1 cellular context compared by ENCODE assay signal in genomic region chr6:43575772-43576551, GRCh38.
A peak's percentile ranks its signal among the peaks of the same experiment; 100 is the strongest.
TF ChIP-seq lines count a peak whose summit lies in the region.

POLH (plus strand) TSS chr6:43576185; CDS start chr6:43582320, 6,135 bp downstream.
XPO5 (minus strand) TSS chr6:43576038; CDS start chr6:43575864, 174 bp downstream.

TF ChIP-seq in HepG2, 621 proteins besides CTCF, POLR2A, EP300 and RAD21 (continued from another document and continues in another):
- TF ChIP-seq, protein P1, sequence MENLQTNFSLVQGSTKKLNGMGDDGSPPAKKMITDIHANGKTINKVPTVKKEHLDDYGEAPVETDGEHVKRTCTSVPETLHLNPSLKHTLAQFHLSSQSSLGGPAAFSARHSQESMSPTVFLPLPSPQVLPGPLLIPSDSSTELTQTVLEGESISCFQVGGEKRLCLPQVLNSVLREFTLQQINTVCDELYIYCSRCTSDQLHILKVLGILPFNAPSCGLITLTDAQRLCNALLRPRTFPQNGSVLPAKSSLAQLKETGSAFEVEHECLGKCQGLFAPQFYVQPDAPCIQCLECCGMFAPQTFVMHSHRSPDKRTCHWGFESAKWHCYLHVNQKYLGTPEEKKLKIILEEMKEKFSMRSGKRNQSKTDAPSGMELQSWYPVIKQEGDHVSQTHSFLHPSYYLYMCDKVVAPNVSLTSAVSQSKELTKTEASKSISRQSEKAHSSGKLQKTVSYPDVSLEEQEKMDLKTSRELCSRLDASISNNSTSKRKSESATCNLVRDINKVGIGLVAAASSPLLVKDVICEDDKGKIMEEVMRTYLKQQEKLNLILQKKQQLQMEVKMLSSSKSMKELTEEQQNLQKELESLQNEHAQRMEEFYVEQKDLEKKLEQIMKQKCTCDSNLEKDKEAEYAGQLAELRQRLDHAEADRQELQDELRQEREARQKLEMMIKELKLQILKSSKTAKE (CRISPR knock-in tag; IDR thresholded peaks at IDR 0.05; ENCODE audit: borderline replicate concordance), result peak; percentile 55; the same call in 1 of the 2 replicates
- TF ChIP-seq, protein P2, sequence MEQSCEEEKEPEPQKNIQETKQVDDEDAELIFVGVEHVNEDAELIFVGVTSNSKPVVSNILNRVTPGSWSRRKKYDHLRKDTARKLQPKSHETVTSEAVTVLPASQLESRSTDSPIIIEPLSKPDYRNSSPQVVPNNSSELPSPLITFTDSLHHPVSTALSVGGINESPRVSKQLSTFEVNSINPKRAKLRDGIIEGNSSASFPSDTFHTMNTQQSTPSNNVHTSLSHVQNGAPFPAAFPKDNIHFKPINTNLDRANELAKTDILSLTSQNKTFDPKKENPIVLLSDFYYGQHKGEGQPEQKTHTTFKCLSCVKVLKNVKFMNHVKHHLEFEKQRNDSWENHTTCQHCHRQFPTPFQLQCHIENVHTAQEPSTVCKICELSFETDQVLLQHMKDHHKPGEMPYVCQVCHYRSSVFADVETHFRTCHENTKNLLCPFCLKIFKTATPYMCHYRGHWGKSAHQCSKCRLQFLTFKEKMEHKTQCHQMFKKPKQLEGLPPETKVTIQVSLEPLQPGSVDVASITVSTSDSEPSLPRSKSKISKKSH (CRISPR knock-in tag; IDR thresholded peaks at IDR 0.05; ENCODE audit: borderline replicate concordance), result peak; percentile 92
- TF ChIP-seq HOXA7 (CRISPR knock-in tag; IDR thresholded peaks at IDR 0.05), result no peak
- TF ChIP-seq STAT5B (CRISPR knock-in tag; IDR thresholded peaks at IDR 0.05), result no peak
- peak; percentile 84 for TF ChIP-seq HOXA5 (CRISPR knock-in tag; IDR thresholded peaks at IDR 0.05)
- no peak; the same call in 1 of the 2 replicates for TF ChIP-seq NR1H2 (CRISPR knock-in tag; IDR thresholded peaks at IDR 0.05; ENCODE audit: borderline replicate concordance, low read depth)
- TF ChIP-seq ETV5 (CRISPR knock-in tag; IDR thresholded peaks at IDR 0.05; ENCODE audit: borderline replicate concordance), result peak; percentile 61
- TF ChIP-seq SNAPC2 (CRISPR knock-in tag; IDR thresholded peaks at IDR 0.05), result peak; percentile 87; the same call in 1 of the 2 replicates
- TF ChIP-seq, protein P3, sequence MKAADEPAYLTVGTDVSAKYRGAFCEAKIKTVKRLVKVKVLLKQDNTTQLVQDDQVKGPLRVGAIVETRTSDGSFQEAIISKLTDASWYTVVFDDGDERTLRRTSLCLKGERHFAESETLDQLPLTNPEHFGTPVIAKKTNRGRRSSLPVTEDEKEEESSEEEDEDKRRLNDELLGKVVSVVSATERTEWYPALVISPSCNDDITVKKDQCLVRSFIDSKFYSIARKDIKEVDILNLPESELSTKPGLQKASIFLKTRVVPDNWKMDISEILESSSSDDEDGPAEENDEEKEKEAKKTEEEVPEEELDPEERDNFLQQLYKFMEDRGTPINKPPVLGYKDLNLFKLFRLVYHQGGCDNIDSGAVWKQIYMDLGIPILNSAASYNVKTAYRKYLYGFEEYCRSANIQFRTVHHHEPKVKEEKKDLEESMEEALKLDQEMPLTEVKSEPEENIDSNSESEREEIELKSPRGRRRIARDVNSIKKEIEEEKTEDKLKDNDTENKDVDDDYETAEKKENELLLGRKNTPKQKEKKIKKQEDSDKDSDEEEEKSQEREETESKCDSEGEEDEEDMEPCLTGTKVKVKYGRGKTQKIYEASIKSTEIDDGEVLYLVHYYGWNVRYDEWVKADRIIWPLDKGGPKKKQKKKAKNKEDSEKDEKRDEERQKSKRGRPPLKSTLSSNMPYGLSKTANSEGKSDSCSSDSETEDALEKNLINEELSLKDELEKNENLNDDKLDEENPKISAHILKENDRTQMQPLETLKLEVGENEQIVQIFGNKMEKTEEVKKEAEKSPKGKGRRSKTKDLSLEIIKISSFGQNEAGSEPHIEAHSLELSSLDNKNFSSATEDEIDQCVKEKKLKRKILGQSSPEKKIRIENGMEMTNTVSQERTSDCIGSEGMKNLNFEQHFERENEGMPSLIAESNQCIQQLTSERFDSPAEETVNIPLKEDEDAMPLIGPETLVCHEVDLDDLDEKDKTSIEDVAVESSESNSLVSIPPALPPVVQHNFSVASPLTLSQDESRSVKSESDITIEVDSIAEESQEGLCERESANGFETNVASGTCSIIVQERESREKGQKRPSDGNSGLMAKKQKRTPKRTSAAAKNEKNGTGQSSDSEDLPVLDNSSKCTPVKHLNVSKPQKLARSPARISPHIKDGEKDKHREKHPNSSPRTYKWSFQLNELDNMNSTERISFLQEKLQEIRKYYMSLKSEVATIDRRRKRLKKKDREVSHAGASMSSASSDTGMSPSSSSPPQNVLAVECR (CRISPR knock-in tag; IDR thresholded peaks at IDR 0.05; ENCODE audit: borderline replicate concordance), result peak; percentile 100
- no peak for TF ChIP-seq HNF4G (IDR thresholded peaks at IDR 0.05; ENCODE audit: borderline replicate concordance, low read depth, low read length)
- TF ChIP-seq HNF4G (CRISPR knock-in tag; IDR thresholded peaks at IDR 0.05; ENCODE audit: borderline replicate concordance, low read depth), result peak; percentile 68
- TF ChIP-seq ZNF367 (CRISPR knock-in tag; IDR thresholded peaks at IDR 0.05; ENCODE audit: borderline replicate concordance), result no peak; the same call in 1 of the 2 replicates
- TF ChIP-seq RFXAP (CRISPR knock-in tag; IDR thresholded peaks at IDR 0.05; ENCODE audit: borderline replicate concordance), result peak; percentile 88; the same call in 1 of the 2 replicates
- TF ChIP-seq TAF15 (IDR thresholded peaks at IDR 0.05; ENCODE audit: low read depth, low read length, poor library complexity, severe bottlenecking), result no peak
- TF ChIP-seq, protein P4, sequence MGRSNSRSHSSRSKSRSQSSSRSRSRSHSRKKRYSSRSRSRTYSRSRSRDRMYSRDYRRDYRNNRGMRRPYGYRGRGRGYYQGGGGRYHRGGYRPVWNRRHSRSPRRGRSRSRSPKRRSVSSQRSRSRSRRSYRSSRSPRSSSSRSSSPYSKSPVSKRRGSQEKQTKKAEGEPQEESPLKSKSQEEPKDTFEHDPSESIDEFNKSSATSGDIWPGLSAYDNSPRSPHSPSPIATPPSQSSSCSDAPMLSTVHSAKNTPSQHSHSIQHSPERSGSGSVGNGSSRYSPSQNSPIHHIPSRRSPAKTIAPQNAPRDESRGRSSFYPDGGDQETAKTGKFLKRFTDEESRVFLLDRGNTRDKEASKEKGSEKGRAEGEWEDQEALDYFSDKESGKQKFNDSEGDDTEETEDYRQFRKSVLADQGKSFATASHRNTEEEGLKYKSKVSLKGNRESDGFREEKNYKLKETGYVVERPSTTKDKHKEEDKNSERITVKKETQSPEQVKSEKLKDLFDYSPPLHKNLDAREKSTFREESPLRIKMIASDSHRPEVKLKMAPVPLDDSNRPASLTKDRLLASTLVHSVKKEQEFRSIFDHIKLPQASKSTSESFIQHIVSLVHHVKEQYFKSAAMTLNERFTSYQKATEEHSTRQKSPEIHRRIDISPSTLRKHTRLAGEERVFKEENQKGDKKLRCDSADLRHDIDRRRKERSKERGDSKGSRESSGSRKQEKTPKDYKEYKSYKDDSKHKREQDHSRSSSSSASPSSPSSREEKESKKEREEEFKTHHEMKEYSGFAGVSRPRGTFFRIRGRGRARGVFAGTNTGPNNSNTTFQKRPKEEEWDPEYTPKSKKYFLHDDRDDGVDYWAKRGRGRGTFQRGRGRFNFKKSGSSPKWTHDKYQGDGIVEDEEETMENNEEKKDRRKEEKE (IDR thresholded peaks at IDR 0.05), result no peak
- TF ChIP-seq SAP130 (CRISPR knock-in tag; IDR thresholded peaks at IDR 0.05; ENCODE audit: low read depth), result peak; percentile 97
- TF ChIP-seq, protein P5, sequence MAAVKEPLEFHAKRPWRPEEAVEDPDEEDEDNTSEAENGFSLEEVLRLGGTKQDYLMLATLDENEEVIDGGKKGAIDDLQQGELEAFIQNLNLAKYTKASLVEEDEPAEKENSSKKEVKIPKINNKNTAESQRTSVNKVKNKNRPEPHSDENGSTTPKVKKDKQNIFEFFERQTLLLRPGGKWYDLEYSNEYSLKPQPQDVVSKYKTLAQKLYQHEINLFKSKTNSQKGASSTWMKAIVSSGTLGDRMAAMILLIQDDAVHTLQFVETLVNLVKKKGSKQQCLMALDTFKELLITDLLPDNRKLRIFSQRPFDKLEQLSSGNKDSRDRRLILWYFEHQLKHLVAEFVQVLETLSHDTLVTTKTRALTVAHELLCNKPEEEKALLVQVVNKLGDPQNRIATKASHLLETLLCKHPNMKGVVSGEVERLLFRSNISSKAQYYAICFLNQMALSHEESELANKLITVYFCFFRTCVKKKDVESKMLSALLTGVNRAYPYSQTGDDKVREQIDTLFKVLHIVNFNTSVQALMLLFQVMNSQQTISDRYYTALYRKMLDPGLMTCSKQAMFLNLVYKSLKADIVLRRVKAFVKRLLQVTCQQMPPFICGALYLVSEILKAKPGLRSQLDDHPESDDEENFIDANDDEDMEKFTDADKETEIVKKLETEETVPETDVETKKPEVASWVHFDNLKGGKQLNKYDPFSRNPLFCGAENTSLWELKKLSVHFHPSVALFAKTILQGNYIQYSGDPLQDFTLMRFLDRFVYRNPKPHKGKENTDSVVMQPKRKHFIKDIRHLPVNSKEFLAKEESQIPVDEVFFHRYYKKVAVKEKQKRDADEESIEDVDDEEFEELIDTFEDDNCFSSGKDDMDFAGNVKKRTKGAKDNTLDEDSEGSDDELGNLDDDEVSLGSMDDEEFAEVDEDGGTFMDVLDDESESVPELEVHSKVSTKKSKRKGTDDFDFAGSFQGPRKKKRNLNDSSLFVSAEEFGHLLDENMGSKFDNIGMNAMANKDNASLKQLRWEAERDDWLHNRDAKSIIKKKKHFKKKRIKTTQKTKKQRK (IDR thresholded peaks at IDR 0.05; ENCODE audit: low read length), result no peak
- TF ChIP-seq KLF16 (CRISPR knock-in tag; IDR thresholded peaks at IDR 0.05), result peak in 1 of 2 experiments; percentile 94; a peak in 2 of 4 replicates
- no peak for TF ChIP-seq ZNF260 (CRISPR knock-in tag; IDR thresholded peaks at IDR 0.05; ENCODE audit: borderline replicate concordance, low read depth)
- TF ChIP-seq, protein P6, sequence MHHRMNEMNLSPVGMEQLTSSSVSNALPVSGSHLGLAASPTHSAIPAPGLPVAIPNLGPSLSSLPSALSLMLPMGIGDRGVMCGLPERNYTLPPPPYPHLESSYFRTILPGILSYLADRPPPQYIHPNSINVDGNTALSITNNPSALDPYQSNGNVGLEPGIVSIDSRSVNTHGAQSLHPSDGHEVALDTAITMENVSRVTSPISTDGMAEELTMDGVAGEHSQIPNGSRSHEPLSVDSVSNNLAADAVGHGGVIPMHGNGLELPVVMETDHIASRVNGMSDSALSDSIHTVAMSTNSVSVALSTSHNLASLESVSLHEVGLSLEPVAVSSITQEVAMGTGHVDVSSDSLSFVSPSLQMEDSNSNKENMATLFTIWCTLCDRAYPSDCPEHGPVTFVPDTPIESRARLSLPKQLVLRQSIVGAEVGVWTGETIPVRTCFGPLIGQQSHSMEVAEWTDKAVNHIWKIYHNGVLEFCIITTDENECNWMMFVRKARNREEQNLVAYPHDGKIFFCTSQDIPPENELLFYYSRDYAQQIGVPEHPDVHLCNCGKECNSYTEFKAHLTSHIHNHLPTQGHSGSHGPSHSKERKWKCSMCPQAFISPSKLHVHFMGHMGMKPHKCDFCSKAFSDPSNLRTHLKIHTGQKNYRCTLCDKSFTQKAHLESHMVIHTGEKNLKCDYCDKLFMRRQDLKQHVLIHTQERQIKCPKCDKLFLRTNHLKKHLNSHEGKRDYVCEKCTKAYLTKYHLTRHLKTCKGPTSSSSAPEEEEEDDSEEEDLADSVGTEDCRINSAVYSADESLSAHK (CRISPR knock-in tag; IDR thresholded peaks at IDR 0.05; ENCODE audit: borderline replicate concordance), result no peak; the same call in 1 of the 2 replicates
- TF ChIP-seq RXRA (CRISPR knock-in tag; IDR thresholded peaks at IDR 0.05), result peak; percentile 73
- no peak for TF ChIP-seq SOX13 (IDR thresholded peaks at IDR 0.05)
- TF ChIP-seq SOX13 (CRISPR knock-in tag; conservative IDR thresholded peaks at IDR 0.05 in 1 of 2, IDR thresholded peaks at IDR 0.05 in 1 of 2), result no peak; a peak in 1 of 4 replicates
- TF ChIP-seq HOXD1 (CRISPR knock-in tag; IDR thresholded peaks at IDR 0.05), result peak; percentile 89; the same call in 1 of the 2 replicates
- TF ChIP-seq TAF1 (CRISPR knock-in tag; IDR thresholded peaks at IDR 0.05), result peak; percentile 100
- TF ChIP-seq, protein P7, sequence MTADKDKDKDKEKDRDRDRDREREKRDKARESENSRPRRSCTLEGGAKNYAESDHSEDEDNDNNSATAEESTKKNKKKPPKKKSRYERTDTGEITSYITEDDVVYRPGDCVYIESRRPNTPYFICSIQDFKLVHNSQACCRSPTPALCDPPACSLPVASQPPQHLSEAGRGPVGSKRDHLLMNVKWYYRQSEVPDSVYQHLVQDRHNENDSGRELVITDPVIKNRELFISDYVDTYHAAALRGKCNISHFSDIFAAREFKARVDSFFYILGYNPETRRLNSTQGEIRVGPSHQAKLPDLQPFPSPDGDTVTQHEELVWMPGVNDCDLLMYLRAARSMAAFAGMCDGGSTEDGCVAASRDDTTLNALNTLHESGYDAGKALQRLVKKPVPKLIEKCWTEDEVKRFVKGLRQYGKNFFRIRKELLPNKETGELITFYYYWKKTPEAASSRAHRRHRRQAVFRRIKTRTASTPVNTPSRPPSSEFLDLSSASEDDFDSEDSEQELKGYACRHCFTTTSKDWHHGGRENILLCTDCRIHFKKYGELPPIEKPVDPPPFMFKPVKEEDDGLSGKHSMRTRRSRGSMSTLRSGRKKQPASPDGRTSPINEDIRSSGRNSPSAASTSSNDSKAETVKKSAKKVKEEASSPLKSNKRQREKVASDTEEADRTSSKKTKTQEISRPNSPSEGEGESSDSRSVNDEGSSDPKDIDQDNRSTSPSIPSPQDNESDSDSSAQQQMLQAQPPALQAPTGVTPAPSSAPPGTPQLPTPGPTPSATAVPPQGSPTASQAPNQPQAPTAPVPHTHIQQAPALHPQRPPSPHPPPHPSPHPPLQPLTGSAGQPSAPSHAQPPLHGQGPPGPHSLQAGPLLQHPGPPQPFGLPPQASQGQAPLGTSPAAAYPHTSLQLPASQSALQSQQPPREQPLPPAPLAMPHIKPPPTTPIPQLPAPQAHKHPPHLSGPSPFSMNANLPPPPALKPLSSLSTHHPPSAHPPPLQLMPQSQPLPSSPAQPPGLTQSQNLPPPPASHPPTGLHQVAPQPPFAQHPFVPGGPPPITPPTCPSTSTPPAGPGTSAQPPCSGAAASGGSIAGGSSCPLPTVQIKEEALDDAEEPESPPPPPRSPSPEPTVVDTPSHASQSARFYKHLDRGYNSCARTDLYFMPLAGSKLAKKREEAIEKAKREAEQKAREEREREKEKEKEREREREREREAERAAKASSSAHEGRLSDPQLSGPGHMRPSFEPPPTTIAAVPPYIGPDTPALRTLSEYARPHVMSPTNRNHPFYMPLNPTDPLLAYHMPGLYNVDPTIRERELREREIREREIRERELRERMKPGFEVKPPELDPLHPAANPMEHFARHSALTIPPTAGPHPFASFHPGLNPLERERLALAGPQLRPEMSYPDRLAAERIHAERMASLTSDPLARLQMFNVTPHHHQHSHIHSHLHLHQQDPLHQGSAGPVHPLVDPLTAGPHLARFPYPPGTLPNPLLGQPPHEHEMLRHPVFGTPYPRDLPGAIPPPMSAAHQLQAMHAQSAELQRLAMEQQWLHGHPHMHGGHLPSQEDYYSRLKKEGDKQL (CRISPR knock-in tag; IDR thresholded peaks at IDR 0.05; ENCODE audit: low read depth), result peak; percentile 19; the same call in 1 of the 2 replicates
- TF ChIP-seq NBN (conservative IDR thresholded peaks at IDR 0.05), result no peak
